Comparison of ENCODE assay signal across 1 cellular context in the genomic region with DNA sequence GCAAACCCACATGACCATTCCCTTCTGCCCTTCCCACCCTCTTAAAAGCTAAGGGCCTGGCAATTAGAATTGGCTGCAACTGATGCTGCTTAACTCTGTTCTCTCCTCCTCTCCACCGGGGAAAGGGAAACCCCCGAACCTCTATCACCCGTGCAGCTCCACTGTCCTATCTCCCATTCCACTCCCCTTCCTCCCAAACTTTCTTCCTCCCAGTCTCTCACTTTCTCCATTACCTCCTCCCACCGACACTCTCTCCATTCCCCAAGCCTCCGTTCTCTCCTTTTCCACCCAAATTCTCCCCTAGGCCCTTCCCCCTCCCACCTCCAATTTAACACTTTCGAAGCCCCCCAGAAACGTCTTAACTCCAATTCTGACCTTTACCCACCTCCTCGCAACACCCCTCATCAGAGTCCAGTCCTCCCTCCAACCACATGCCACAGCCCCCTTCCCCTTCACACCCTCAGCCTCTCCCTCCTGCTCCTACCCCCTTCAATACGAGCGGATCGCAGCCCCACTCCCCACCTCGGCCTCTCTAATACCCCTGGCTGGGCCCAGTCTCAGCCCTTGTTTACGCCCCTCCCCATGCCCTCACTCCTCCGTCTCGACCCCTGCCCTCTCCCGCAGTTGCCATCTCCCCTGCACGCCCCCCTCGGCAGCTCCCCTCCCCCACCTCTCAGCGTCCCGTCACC.
TF ChIP-seq lines count a peak whose summit lies in the region.

No MANE protein-coding gene starts in this region.

TF ChIP-seq in WTC11, 78 proteins besides CTCF, POLR2A, EP300 and RAD21 (continues in another document):
- TF ChIP-seq, protein P1, sequence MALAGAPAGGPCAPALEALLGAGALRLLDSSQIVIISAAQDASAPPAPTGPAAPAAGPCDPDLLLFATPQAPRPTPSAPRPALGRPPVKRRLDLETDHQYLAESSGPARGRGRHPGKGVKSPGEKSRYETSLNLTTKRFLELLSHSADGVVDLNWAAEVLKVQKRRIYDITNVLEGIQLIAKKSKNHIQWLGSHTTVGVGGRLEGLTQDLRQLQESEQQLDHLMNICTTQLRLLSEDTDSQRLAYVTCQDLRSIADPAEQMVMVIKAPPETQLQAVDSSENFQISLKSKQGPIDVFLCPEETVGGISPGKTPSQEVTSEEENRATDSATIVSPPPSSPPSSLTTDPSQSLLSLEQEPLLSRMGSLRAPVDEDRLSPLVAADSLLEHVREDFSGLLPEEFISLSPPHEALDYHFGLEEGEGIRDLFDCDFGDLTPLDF (CRISPR knock-in tag; IDR thresholded peaks at IDR 0.05): no peak
- TF ChIP-seq, protein P2, sequence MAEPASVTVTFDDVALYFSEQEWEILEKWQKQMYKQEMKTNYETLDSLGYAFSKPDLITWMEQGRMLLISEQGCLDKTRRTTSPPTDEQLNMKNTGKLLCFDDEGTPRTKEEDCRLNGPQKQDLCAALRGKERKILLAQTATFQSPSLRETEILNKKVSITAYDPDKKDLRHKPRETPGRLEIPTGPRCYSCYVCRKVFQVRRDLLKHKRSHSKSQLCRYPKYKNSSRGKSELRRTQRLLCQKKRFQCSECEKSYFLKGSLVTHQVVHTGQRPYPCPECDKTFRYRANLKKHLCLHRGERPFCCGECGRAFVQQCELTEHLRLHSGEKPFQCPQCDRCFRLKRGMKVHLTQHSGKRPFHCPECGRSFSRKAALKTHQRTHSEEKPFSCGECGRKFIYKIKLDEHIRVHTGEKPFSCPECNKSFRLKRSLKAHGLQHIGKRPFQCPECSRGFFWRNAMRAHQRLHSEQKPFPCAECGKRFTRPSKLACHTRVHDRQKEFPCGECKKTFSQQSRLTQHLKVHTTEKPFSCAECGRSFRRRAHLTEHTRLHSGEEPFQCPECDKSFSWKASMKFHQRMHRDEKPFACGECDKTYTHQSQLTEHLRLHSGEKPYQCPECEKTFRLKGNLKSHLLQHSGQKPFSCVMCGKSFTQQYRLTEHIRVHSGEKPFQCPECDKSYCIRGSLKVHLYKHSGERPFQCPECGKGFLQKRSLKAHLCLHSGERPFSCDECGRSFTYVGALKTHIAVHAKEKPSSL (CRISPR knock-in tag; conservative IDR thresholded peaks at IDR 0.05): no peak
- TF ChIP-seq, protein P3, sequence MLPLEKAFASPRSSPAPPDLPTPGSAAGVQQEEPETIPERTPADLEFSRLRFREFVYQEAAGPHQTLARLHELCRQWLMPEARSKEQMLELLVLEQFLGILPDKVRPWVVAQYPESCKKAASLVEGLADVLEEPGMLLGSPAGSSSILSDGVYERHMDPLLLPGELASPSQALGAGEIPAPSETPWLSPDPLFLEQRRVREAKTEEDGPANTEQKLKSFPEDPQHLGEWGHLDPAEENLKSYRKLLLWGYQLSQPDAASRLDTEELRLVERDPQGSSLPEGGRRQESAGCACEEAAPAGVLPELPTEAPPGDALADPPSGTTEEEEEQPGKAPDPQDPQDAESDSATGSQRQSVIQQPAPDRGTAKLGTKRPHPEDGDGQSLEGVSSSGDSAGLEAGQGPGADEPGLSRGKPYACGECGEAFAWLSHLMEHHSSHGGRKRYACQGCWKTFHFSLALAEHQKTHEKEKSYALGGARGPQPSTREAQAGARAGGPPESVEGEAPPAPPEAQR (CRISPR knock-in tag; IDR thresholded peaks at IDR 0.05): no peak
- TF ChIP-seq, protein P4, sequence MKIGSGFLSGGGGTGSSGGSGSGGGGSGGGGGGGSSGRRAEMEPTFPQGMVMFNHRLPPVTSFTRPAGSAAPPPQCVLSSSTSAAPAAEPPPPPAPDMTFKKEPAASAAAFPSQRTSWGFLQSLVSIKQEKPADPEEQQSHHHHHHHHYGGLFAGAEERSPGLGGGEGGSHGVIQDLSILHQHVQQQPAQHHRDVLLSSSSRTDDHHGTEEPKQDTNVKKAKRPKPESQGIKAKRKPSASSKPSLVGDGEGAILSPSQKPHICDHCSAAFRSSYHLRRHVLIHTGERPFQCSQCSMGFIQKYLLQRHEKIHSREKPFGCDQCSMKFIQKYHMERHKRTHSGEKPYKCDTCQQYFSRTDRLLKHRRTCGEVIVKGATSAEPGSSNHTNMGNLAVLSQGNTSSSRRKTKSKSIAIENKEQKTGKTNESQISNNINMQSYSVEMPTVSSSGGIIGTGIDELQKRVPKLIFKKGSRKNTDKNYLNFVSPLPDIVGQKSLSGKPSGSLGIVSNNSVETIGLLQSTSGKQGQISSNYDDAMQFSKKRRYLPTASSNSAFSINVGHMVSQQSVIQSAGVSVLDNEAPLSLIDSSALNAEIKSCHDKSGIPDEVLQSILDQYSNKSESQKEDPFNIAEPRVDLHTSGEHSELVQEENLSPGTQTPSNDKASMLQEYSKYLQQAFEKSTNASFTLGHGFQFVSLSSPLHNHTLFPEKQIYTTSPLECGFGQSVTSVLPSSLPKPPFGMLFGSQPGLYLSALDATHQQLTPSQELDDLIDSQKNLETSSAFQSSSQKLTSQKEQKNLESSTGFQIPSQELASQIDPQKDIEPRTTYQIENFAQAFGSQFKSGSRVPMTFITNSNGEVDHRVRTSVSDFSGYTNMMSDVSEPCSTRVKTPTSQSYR (CRISPR knock-in tag; IDR thresholded peaks at IDR 0.05): 0 out of 2 replicates have a peak, but pooled peaks have one; percentile 25
- TF ChIP-seq SP1 (CRISPR knock-in tag; conservative IDR thresholded peaks at IDR 0.05): no peak; the same call in 1 of the 2 replicates
- no peak for TF ChIP-seq SOX15 (CRISPR knock-in tag; IDR thresholded peaks at IDR 0.05)
- TF ChIP-seq TP53 (CRISPR knock-in tag; IDR thresholded peaks at IDR 0.05): no peak
- TF ChIP-seq JAZF1 (CRISPR knock-in tag; IDR thresholded peaks at IDR 0.05): no peak
- TF ChIP-seq NR3C1 (CRISPR knock-in tag; conservative IDR thresholded peaks at IDR 0.05; ENCODE audit: low read depth): no peak
- no peak for TF ChIP-seq GABPB1 (CRISPR knock-in tag; IDR thresholded peaks at IDR 0.05)
- TF ChIP-seq SMAD4 (CRISPR knock-in tag; IDR thresholded peaks at IDR 0.05): no peak
- TF ChIP-seq ZNF232 (CRISPR knock-in tag; IDR thresholded peaks at IDR 0.05): no peak
- TF ChIP-seq, protein P5, sequence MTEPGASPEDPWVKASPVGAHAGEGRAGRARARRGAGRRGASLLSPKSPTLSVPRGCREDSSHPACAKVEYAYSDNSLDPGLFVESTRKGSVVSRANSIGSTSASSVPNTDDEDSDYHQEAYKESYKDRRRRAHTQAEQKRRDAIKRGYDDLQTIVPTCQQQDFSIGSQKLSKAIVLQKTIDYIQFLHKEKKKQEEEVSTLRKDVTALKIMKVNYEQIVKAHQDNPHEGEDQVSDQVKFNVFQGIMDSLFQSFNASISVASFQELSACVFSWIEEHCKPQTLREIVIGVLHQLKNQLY (CRISPR knock-in tag; IDR thresholded peaks at IDR 0.05): no peak
- no peak for TF ChIP-seq ZNF219 (CRISPR knock-in tag; IDR thresholded peaks at IDR 0.05; ENCODE audit: borderline replicate concordance)
- TF ChIP-seq, protein P6, sequence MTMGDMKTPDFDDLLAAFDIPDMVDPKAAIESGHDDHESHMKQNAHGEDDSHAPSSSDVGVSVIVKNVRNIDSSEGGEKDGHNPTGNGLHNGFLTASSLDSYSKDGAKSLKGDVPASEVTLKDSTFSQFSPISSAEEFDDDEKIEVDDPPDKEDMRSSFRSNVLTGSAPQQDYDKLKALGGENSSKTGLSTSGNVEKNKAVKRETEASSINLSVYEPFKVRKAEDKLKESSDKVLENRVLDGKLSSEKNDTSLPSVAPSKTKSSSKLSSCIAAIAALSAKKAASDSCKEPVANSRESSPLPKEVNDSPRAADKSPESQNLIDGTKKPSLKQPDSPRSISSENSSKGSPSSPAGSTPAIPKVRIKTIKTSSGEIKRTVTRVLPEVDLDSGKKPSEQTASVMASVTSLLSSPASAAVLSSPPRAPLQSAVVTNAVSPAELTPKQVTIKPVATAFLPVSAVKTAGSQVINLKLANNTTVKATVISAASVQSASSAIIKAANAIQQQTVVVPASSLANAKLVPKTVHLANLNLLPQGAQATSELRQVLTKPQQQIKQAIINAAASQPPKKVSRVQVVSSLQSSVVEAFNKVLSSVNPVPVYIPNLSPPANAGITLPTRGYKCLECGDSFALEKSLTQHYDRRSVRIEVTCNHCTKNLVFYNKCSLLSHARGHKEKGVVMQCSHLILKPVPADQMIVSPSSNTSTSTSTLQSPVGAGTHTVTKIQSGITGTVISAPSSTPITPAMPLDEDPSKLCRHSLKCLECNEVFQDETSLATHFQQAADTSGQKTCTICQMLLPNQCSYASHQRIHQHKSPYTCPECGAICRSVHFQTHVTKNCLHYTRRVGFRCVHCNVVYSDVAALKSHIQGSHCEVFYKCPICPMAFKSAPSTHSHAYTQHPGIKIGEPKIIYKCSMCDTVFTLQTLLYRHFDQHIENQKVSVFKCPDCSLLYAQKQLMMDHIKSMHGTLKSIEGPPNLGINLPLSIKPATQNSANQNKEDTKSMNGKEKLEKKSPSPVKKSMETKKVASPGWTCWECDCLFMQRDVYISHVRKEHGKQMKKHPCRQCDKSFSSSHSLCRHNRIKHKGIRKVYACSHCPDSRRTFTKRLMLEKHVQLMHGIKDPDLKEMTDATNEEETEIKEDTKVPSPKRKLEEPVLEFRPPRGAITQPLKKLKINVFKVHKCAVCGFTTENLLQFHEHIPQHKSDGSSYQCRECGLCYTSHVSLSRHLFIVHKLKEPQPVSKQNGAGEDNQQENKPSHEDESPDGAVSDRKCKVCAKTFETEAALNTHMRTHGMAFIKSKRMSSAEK (CRISPR knock-in tag; IDR thresholded peaks at IDR 0.05; ENCODE audit: borderline replicate concordance): no peak
- TF ChIP-seq GTF2I (CRISPR knock-in tag; conservative IDR thresholded peaks at IDR 0.05): no peak
- TF ChIP-seq, protein P7, sequence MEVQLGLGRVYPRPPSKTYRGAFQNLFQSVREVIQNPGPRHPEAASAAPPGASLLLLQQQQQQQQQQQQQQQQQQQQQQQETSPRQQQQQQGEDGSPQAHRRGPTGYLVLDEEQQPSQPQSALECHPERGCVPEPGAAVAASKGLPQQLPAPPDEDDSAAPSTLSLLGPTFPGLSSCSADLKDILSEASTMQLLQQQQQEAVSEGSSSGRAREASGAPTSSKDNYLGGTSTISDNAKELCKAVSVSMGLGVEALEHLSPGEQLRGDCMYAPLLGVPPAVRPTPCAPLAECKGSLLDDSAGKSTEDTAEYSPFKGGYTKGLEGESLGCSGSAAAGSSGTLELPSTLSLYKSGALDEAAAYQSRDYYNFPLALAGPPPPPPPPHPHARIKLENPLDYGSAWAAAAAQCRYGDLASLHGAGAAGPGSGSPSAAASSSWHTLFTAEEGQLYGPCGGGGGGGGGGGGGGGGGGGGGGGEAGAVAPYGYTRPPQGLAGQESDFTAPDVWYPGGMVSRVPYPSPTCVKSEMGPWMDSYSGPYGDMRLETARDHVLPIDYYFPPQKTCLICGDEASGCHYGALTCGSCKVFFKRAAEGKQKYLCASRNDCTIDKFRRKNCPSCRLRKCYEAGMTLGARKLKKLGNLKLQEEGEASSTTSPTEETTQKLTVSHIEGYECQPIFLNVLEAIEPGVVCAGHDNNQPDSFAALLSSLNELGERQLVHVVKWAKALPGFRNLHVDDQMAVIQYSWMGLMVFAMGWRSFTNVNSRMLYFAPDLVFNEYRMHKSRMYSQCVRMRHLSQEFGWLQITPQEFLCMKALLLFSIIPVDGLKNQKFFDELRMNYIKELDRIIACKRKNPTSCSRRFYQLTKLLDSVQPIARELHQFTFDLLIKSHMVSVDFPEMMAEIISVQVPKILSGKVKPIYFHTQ (CRISPR knock-in tag; IDR thresholded peaks at IDR 0.05): no peak
- TF ChIP-seq CBFB (CRISPR knock-in tag; IDR thresholded peaks at IDR 0.05; ENCODE audit: low read depth): no peak
- no peak for TF ChIP-seq JUN (CRISPR knock-in tag; IDR thresholded peaks at IDR 0.05)
- peak; percentile 86 for TF ChIP-seq NFE2L1 (CRISPR knock-in tag; IDR thresholded peaks at IDR 0.05)
- TF ChIP-seq, protein P8, sequence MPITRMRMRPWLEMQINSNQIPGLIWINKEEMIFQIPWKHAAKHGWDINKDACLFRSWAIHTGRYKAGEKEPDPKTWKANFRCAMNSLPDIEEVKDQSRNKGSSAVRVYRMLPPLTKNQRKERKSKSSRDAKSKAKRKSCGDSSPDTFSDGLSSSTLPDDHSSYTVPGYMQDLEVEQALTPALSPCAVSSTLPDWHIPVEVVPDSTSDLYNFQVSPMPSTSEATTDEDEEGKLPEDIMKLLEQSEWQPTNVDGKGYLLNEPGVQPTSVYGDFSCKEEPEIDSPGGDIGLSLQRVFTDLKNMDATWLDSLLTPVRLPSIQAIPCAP (CRISPR knock-in tag; IDR thresholded peaks at IDR 0.05): no peak
- no peak for TF ChIP-seq ZBTB21 (CRISPR knock-in tag; IDR thresholded peaks at IDR 0.05; ENCODE audit: borderline replicate concordance)
- no peak for TF ChIP-seq RELA (CRISPR knock-in tag; IDR thresholded peaks at IDR 0.05; ENCODE audit: borderline replicate concordance)
- TF ChIP-seq, protein P9, sequence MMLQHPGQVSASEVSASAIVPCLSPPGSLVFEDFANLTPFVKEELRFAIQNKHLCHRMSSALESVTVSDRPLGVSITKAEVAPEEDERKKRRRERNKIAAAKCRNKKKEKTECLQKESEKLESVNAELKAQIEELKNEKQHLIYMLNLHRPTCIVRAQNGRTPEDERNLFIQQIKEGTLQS (CRISPR knock-in tag; conservative IDR thresholded peaks at IDR 0.05): no peak
- TF ChIP-seq, protein P10, sequence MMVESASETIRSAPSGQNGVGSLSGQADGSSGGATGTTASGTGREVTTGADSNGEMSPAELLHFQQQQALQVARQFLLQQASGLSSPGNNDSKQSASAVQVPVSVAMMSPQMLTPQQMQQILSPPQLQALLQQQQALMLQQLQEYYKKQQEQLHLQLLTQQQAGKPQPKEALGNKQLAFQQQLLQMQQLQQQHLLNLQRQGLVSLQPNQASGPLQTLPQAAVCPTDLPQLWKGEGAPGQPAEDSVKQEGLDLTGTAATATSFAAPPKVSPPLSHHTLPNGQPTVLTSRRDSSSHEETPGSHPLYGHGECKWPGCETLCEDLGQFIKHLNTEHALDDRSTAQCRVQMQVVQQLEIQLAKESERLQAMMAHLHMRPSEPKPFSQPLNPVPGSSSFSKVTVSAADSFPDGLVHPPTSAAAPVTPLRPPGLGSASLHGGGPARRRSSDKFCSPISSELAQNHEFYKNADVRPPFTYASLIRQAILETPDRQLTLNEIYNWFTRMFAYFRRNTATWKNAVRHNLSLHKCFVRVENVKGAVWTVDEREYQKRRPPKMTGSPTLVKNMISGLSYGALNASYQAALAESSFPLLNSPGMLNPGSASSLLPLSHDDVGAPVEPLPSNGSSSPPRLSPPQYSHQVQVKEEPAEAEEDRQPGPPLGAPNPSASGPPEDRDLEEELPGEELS (CRISPR knock-in tag; IDR thresholded peaks at IDR 0.05): no peak; the same call in 1 of the 2 replicates
- TF ChIP-seq, protein P11, sequence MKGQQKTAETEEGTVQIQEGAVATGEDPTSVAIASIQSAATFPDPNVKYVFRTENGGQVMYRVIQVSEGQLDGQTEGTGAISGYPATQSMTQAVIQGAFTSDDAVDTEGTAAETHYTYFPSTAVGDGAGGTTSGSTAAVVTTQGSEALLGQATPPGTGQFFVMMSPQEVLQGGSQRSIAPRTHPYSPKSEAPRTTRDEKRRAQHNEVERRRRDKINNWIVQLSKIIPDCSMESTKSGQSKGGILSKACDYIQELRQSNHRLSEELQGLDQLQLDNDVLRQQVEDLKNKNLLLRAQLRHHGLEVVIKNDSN (CRISPR knock-in tag; IDR thresholded peaks at IDR 0.05): no peak
- TF ChIP-seq ZNF138 (CRISPR knock-in tag; conservative IDR thresholded peaks at IDR 0.05): no peak
- TF ChIP-seq ATF1 (CRISPR knock-in tag; IDR thresholded peaks at IDR 0.05): no peak
- TF ChIP-seq, protein P12, sequence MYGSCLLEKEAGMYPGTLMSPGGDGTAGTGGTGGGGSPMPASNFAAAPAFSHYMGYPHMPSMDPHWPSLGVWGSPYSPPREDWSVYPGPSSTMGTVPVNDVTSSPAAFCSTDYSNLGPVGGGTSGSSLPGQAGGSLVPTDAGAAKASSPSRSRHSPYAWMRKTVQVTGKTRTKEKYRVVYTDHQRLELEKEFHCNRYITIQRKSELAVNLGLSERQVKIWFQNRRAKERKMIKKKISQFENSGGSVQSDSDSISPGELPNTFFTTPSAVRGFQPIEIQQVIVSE (CRISPR knock-in tag; IDR thresholded peaks at IDR 0.05; ENCODE audit: borderline replicate concordance): no peak
- TF ChIP-seq ZNF121 (CRISPR knock-in tag; IDR thresholded peaks at IDR 0.05): no peak
